8 cellular contexts compared by ENCODE assay signal in genomic region chr14:50000215-50001145, GRCh38.
DNase-seq lines count a peak whose midpoint lies in the region; ATAC-seq and TF ChIP-seq lines count a peak whose summit lies in the region.

No MANE protein-coding gene starts in this region.

- peaks cover 4% of the 10 kb centered on the region in 2 donors for H3K36me3 Mint-ChIP-seq in activated T-cell treated with anti-CD3 and anti-CD28 coated beads, Interleukin-2, amount 50 U/mL, for 72 hours (ENCODE audit: insufficient read depth in 2 of 2)

- peak overlapping the region; percentile 98 for H3K27ac Mint-ChIP-seq in activated T-cell treated with anti-CD3 and anti-CD28 coated beads, Interleukin-2, amount 50 U/mL, for 72 hours

- peaks cover 55% of the 10 kb centered on the region for H3K4me1 ChIP-seq in OCI-LY3 (ENCODE audit: low read length)
- peaks cover 21% of the 10 kb centered on the region for H3K4me1 ChIP-seq in parathyroid adenoma
- H3K4me1 ChIP-seq in tibial artery, result peaks cover 0 to 58% (median 54%) of the 10 kb centered on the region in 4 donors

- H3K4me3 ChIP-seq in OCI-LY3 (ENCODE audit: low read length) (peak overlapping the region; percentile 47), fibroblast of mammary gland (ENCODE audit: control insufficient read depth, low read depth, low read length) (peak overlapping the region; percentile 20), parathyroid adenoma (ENCODE audit: low read depth, low read length) (no peak overlapping the region), tibial artery (peak overlapping the region in 1 of 2 donors; percentile 3)

- H3K27me3 ChIP-seq in OCI-LY3 (ENCODE audit: low read depth, low read length) (no peaks in the 10 kb centered on the region), parathyroid adenoma (ENCODE audit: control insufficient read depth, insufficient read depth, low read length) (no peaks in the 10 kb centered on the region), tibial artery (no peaks in the 10 kb centered on the region)

- H3K9me3 ChIP-seq in OCI-LY3 (ENCODE audit: insufficient read depth, low read length) (no peaks in the 10 kb centered on the region), parathyroid adenoma (ENCODE audit: control insufficient read depth, low read length) (no peaks in the 10 kb centered on the region), tibial artery (no peaks in the 10 kb centered on the region)

- no peaks in the 10 kb centered on the region for H3K36me3 ChIP-seq in OCI-LY3 (replicated peaks; ENCODE audit: low read depth, low read length)
- no peaks in the 10 kb centered on the region for H3K36me3 ChIP-seq in parathyroid adenoma (ENCODE audit: control insufficient read depth, insufficient read depth, low read length)
- no peaks in the 10 kb centered on the region for H3K36me3 ChIP-seq in tibial artery

- peak overlapping the region; percentile 1; the same call in 1 of the 2 replicates for H2AFZ ChIP-seq in OCI-LY3 (ENCODE audit: low read depth, low read length)
- H2AFZ ChIP-seq in parathyroid adenoma, result peak overlapping the region; percentile 92

- no peaks in the 10 kb centered on the region for H3K27me3 Mint-ChIP-seq in activated T-cell treated with anti-CD3 and anti-CD28 coated beads, Interleukin-2, amount 50 U/mL, for 72 hours (ENCODE audit: low read depth)

- H3K9ac ChIP-seq in OCI-LY3 (ENCODE audit: low read length) (peak overlapping the region; percentile 69), parathyroid adenoma (no peak overlapping the region)

- TF ChIP-seq CTCF in OCI-LY3 (IDR thresholded peaks at IDR 0.05; ENCODE audit: low read depth, low read length) (0 out of 2 replicates have a peak, but pooled peaks have one; percentile 14), fibroblast of mammary gland (conservative IDR thresholded peaks at IDR 0.05; ENCODE audit: control insufficient read depth, insufficient read depth, low read depth, low read length) (peak; percentile 4), parathyroid adenoma (IDR thresholded peaks at IDR 0.05) (no peak), tibial artery (IDR thresholded peaks at IDR 0.05) (no peak)

- H4K20me1 ChIP-seq in OCI-LY3 (ENCODE audit: insufficient read depth, low read length), result no peaks in the 10 kb centered on the region

- peak overlapping the region; percentile 66 for H3K27ac ChIP-seq in OCI-LY3 (ENCODE audit: low read length)
- H3K27ac ChIP-seq in parathyroid adenoma, result peak overlapping the region; percentile 67
- H3K27ac ChIP-seq in tibial artery, result peak overlapping the region; percentile 84 to 94

- peak overlapping the region; percentile 69 to 90 for H3K4me3 Mint-ChIP-seq in activated T-cell treated with anti-CD3 and anti-CD28 coated beads, Interleukin-2, amount 50 U/mL, for 72 hours

- peak; percentile 72 for DNase-seq in NK-92 treated with Interleukin-12 subunit alpha and Interleukin-12 subunit beta, amount 100 ng/mL, for 24 hours (lab: John Stamatoyannopoulos, UW)
- no peak for DNase-seq in NK-92 (lab: John Stamatoyannopoulos, UW; ENCODE audit: unreplicated experiment)
- DNase-seq in activated T-cell treated with anti-CD3 and anti-CD28 coated beads, Interleukin-2, amount 50 U/mL, for 72 hours, result peak; percentile 88 to 89
- peak; percentile 94 for DNase-seq in fibroblast of mammary gland (ENCODE audit: low read depth)
- peak; percentile 74 to 86 for DNase-seq in tibial artery

- peak; percentile 27 to 34 for ATAC-seq in activated T-cell treated with anti-CD3 and anti-CD28 coated beads, Interleukin-2, amount 50 U/mL, for 72 hours (replicated peaks in 1 of 2)
- ATAC-seq in HG03439 (IDR thresholded peaks at IDR 0.05; ENCODE audit: unreplicated experiment), result no peak

- no peaks in the 10 kb centered on the region for H3K9me3 Mint-ChIP-seq in activated T-cell treated with anti-CD3 and anti-CD28 coated beads, Interleukin-2, amount 50 U/mL, for 72 hours

- H3K4me2 ChIP-seq in OCI-LY3 (ENCODE audit: low read length) (peak overlapping the region; percentile 74), parathyroid adenoma (ENCODE audit: low read length) (peak overlapping the region; percentile 51)

- peaks cover 75% of the 10 kb centered on the region for H3K4me1 Mint-ChIP-seq in activated T-cell treated with anti-CD3 and anti-CD28 coated beads, Interleukin-2, amount 50 U/mL, for 72 hours (ENCODE audit: low read depth)

- H3K79me2 ChIP-seq in OCI-LY3 (ENCODE audit: low read length) (no peaks in the 10 kb centered on the region), parathyroid adenoma (no peaks in the 10 kb centered on the region)

- intact Hi-C loops in tibial artery (cut with DNase I; ENCODE audit: low total_unique reads), result loop anchor here (10.0 kb wide), 1 partner anchor 114 kb away; the partner anchor contains the start of gene VCPKMT

Comparison
In these comparisons a context has a peak if more than half of its experiments do, and no peak if none do; other contexts are left out.
1. CTCF ChIP-seq: peak in OCI-LY3 (single experiment) and fibroblast of mammary gland (single experiment); none in parathyroid adenoma (single experiment) and tibial artery (0 of 2).
2. Peak in every context shown above with its lines, with median percentiles within 50 percentile points of each other: H3K27ac ChIP-seq.